In the genomic region with DNA sequence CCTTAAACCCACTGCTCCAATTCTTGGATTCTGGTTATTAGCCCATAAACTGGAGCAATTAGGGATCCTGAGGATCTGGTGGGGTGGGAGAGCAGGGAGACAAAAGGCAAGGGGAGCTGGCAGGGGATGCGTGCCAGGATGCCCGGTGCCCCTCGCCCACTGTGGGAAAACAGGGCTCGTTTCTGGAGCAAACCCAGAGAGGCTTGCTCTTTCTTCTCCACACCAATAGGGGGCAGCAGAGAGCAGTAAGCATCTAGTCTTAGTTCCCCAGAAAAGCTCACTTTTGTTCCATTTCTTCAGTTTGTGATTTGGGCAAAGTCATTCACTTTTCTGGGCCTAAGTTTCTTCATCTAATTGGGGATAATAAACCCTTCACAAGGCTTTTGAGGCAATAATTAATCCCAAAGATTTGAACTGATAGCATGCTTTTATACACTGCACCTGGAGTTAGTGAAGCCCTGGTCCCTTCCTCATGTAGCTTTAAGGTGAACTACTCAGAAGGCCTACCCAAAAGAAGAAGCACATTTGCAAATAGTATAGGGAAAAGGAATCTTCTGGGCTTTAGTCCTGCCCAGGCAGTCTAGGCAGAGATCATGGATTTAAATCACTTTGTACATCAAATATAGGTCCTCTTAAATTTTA, we compare ENCODE assay signal across 9 cellular contexts.
DNase-seq lines count a peak whose midpoint lies in the region; ATAC-seq, FAIRE-seq and TF ChIP-seq lines count a peak whose summit lies in the region.
"Had no signal": no experiment of that assay in that cellular context is flagged by ENCODE, and none has a peak within 500 bp of the region (broad histone marks: within the 10 kb centered on the region; RNA-seq: fewer than 3 reads in every experiment).

No MANE protein-coding gene starts in this region.

- TF ChIP-seq CTCF in Peyer's patch (IDR thresholded peaks at IDR 0.05) (peak; percentile 23 to 86 (median 75)), bronchial epithelial cell (IDR thresholded peaks at IDR 0.05; ENCODE audit: insufficient read depth, low read length, severe bottlenecking) (peak; percentile 95)

- H3K27me3 Mint-ChIP-seq in stimulated activated naive B cell treated with anti-CD40 and anti-IgM and Interleukin-4, amounts not matched to agents 10 μg/mL and 1 μg/mL and 100 μg/mL, for 72 hours, result peaks cover 0 to 5% of the 10 kb centered on the region in 2 donors

- no peak overlapping the region for H3K4me3 Mint-ChIP-seq in stimulated activated naive B cell treated with anti-CD40 and anti-IgM and Interleukin-4, amounts not matched to agents 10 μg/mL and 1 μg/mL and 100 μg/mL, for 72 hours
- H3K4me3 Mint-ChIP-seq: activated naive CD8-positive, alpha-beta T cell had no signal

- no peak overlapping the region for H3K4me3 ChIP-seq in Peyer's patch
- H3K4me3 ChIP-seq in bronchial epithelial cell (ENCODE audit: low read depth, low read length), result no peak overlapping the region

- no peak for FAIRE-seq in bronchial epithelial cell (lab: Jason Lieb, UNC)

- H3K27ac ChIP-seq in Peyer's patch, result peak overlapping the region in 2 of 4 donors; percentile 29 to 50

- peaks cover 0 to 4% (median 0%) of the 10 kb centered on the region in 4 donors for H3K4me1 ChIP-seq in Peyer's patch

- intact Hi-C loops in left colon (cut with DNase I, micrococcal nuclease), result no loop called here

- peaks cover 7 to 10% of the 10 kb centered on the region in 2 donors for H3K4me1 Mint-ChIP-seq in stimulated activated naive B cell treated with anti-CD40 and anti-IgM and Interleukin-4, amounts not matched to agents 10 μg/mL and 1 μg/mL and 100 μg/mL, for 72 hours

- H3K36me3 Mint-ChIP-seq in stimulated activated naive B cell treated with anti-CD40 and anti-IgM and Interleukin-4, amounts not matched to agents 10 μg/mL and 1 μg/mL and 100 μg/mL, for 72 hours, result no peaks in the 10 kb centered on the region
- H3K36me3 Mint-ChIP-seq: activated naive CD8-positive, alpha-beta T cell had no signal

- no peak overlapping the region for H3K27ac Mint-ChIP-seq in stimulated activated naive B cell treated with anti-CD40 and anti-IgM and Interleukin-4, amounts not matched to agents 10 μg/mL and 1 μg/mL and 100 μg/mL, for 72 hours
- H3K27ac Mint-ChIP-seq: activated naive CD8-positive, alpha-beta T cell had no signal

- ATAC-seq in HG03432 (IDR thresholded peaks at IDR 0.05; ENCODE audit: unreplicated experiment) (peak; percentile 75), left colon (peak; percentile 55), GM21526 (IDR thresholded peaks at IDR 0.05; ENCODE audit: low FRiP score, unreplicated experiment) (no peak)
- peak; percentile 50 to 53 for ATAC-seq in stimulated activated naive B cell treated with anti-CD40 and anti-IgM and Interleukin-4, amounts not matched to agents 10 μg/mL and 1 μg/mL and 100 μg/mL, for 72 hours (replicated peaks)

- H3K9me3 ChIP-seq in Peyer's patch, result no peaks in the 10 kb centered on the region

- H3K27me3 ChIP-seq in Peyer's patch (no peaks in the 10 kb centered on the region), bronchial epithelial cell (ENCODE audit: control insufficient read depth, insufficient read depth, low read length) (no peaks in the 10 kb centered on the region)

- TF ChIP-seq POLR2A in Peyer's patch (IDR thresholded peaks at IDR 0.05), result no peak

- H3K36me3 ChIP-seq in Peyer's patch (no peaks in the 10 kb centered on the region), bronchial epithelial cell (ENCODE audit: control insufficient read depth, insufficient read depth, low read length) (no peaks in the 10 kb centered on the region)

- H3K9me3 Mint-ChIP-seq in stimulated activated naive B cell treated with anti-CD40 and anti-IgM and Interleukin-4, amounts not matched to agents 10 μg/mL and 1 μg/mL and 100 μg/mL, for 72 hours, result no peaks in the 10 kb centered on the region

- peak; percentile 1 to 55 for DNase-seq in NCI-H526 (lab: John Stamatoyannopoulos, UW)
- no peak for DNase-seq in NCI-H526 treated with DMSO at 0.1 percent for 48 hours (lab: John Stamatoyannopoulos, UW)
- DNase-seq in Peyer's patch, result peak in 1 of 3 donors; percentile 50
- DNase-seq in bronchial epithelial cell (ENCODE audit: low read depth), result peak; percentile 18
- DNase-seq in left colon, result peak in 1 of 2 donors; percentile 21
- DNase-seq in stimulated activated naive B cell treated with anti-CD40 and anti-IgM and Interleukin-4, amounts not matched to agents 10 μg/mL and 1 μg/mL and 100 μg/mL, for 72 hours, result no peak

Comparison
In these comparisons a context has a peak if more than half of its experiments do, and no peak if none do; other contexts are left out.
1. DNase-seq: peak in NCI-H526 (2 of 2) and bronchial epithelial cell (single experiment); none in NCI-H526 treated with DMSO at 0.1 percent for 48 hours (single experiment) and stimulated activated naive B cell treated with anti-CD40 and anti-IgM and Interleukin-4, amounts not matched to agents 10 μg/mL and 1 μg/mL and 100 μg/mL, for 72 hours (single experiment).